In genomic region chr21:42117229-42118048, GRCh38 we compare ENCODE assay signal across 8 cellular contexts. TPM values are rescaled to one million over a fixed set of nuclear protein-coding genes. Genes with fewer than 3 reads are reported as not detected.
DNase-seq lines count a peak whose midpoint lies in the region; ATAC-seq and TF ChIP-seq lines count a peak whose summit lies in the region.

No MANE protein-coding gene starts in this region.

- no peak overlapping the region for H2AFZ ChIP-seq in hepatocyte
- H2AFZ ChIP-seq in smooth muscle cell (ENCODE audit: low read depth), result no peak overlapping the region

- ATAC-seq in GM19463 (IDR thresholded peaks at IDR 0.05; ENCODE audit: unreplicated experiment) (peak; percentile 46), GM18861 (IDR thresholded peaks at IDR 0.05; ENCODE audit: unreplicated experiment) (no peak)

- no peaks in the 10 kb centered on the region for H3K9me2 ChIP-seq in hepatocyte (replicated peaks; ENCODE audit: insufficient read depth)

- H3F3A ChIP-seq in smooth muscle cell (ENCODE audit: low read depth), result no peaks in the 10 kb centered on the region

- H3K4me1 ChIP-seq in BE2C, result no peaks in the 10 kb centered on the region
- H3K4me1 ChIP-seq in hepatocyte (ENCODE audit: insufficient read depth), result no peaks in the 10 kb centered on the region
- H3K4me1 ChIP-seq in smooth muscle cell (ENCODE audit: low read depth), result no peaks in the 10 kb centered on the region

- H3K36me3 ChIP-seq in BE2C, result no peaks in the 10 kb centered on the region
- H3K36me3 ChIP-seq in hepatocyte (replicated peaks; ENCODE audit: insufficient read depth, low read depth), result no peaks in the 10 kb centered on the region
- H3K36me3 ChIP-seq in smooth muscle cell (ENCODE audit: low read depth), result no peaks in the 10 kb centered on the region

- TF ChIP-seq CTCF in BE2C (IDR thresholded peaks at IDR 0.05; ENCODE audit: low read depth, low read length), result peak; percentile 97
- TF ChIP-seq CTCF in hepatocyte (IDR thresholded peaks at IDR 0.05; ENCODE audit: poor library complexity), result peak; percentile 92
- TF ChIP-seq CTCF in smooth muscle cell (IDR thresholded peaks at IDR 0.05; ENCODE audit: borderline replicate concordance, insufficient read depth, poor library complexity, severe bottlenecking), result peak; percentile 91

- H3K79me2 ChIP-seq in hepatocyte, result no peaks in the 10 kb centered on the region
- H3K79me2 ChIP-seq in smooth muscle cell (ENCODE audit: low read depth), result no peaks in the 10 kb centered on the region

- peak overlapping the region; percentile 21; the same call in 1 of the 2 replicates for H3K4me3 ChIP-seq in BE2C (ENCODE audit: low read depth, low read length)
- no peak overlapping the region for H3K4me3 ChIP-seq in hepatocyte
- no peak overlapping the region for H3K4me3 ChIP-seq in smooth muscle cell

- H3K27ac ChIP-seq in hepatocyte (no peak overlapping the region), smooth muscle cell (ENCODE audit: low read depth) (peak overlapping the region; percentile 70)

- peak overlapping the region; percentile 50 for H3K9ac ChIP-seq in smooth muscle cell (ENCODE audit: low read depth)

- DNase-seq in BE2C, result peak; percentile 73
- peak; percentile 41 for DNase-seq in NCI-H1436 treated with DMSO at 0.1 percent for 48 hours (lab: John Stamatoyannopoulos, UW)
- DNase-seq in T-helper 22 cell (ENCODE audit: low read depth), result peak; percentile 18
- peak in 55 of 58 donors; percentile 16 to 86 (median 61) for DNase-seq in anterior cingulate cortex (lab: John Stamatoyannopoulos, UW)
- peak; percentile 87 for DNase-seq in hepatocyte (ENCODE audit: low spot score)
- DNase-seq in smooth muscle cell (lab: John Stamatoyannopoulos, UW; ENCODE audit: unreplicated experiment), result peak; percentile 64

- peak overlapping the region; percentile 55 for H3K4me2 ChIP-seq in hepatocyte
- H3K4me2 ChIP-seq in smooth muscle cell, result peak overlapping the region; percentile 63

- WGBS in hepatocyte (ENCODE audit: low lambda C conversion rate, missing lambda C conversion rate), result 46% methylated on average over 18 of the region's 18 CpGs
- 45% methylated on average over 18 of the region's 18 CpGs for WGBS in smooth muscle cell (ENCODE audit: low lambda C conversion rate)

- no peaks in the 10 kb centered on the region for H4K20me1 ChIP-seq in hepatocyte (ENCODE audit: insufficient read depth, poor library complexity, severe bottlenecking)
- no peaks in the 10 kb centered on the region for H4K20me1 ChIP-seq in smooth muscle cell (ENCODE audit: low read depth)

- no peaks in the 10 kb centered on the region for H3K9me3 ChIP-seq in BE2C
- no peaks in the 10 kb centered on the region for H3K9me3 ChIP-seq in hepatocyte (ENCODE audit: low read depth)
- H3K9me3 ChIP-seq in smooth muscle cell (replicated peaks; ENCODE audit: low read depth), result no peaks in the 10 kb centered on the region

- peaks cover 24% of the 10 kb centered on the region for H3K27me3 ChIP-seq in BE2C
- H3K27me3 ChIP-seq in hepatocyte, result peaks cover 5% of the 10 kb centered on the region
- H3K27me3 ChIP-seq in smooth muscle cell (ENCODE audit: low read depth), result peaks cover 30% of the 10 kb centered on the region

RNA-seq across cellular contexts. Expression of gene UMODL1, which starts 46.3 kb away (rescaled TPM):
- not detected for polyA plus RNA-seq in BE2C (2012; ENCODE audit: insufficient read depth, insufficient read length, low read depth)
- total RNA-seq in hepatocyte (0.16 and 0.47 TPM in 2 replicates), smooth muscle cell (not detected in 2 replicates)
- polyA plus RNA-seq in hepatocyte (0.15 TPM in 1 of 2 replicates, not detected in the other), smooth muscle cell (0.14 TPM in 1 of 2 replicates, not detected in the other)

Comparison
In these comparisons a context has a peak if more than half of its experiments do, and no peak if none do; other contexts are left out.
1. DNase-seq: peak in every context shown above with its lines; median percentile 87 in hepatocyte; 73 in BE2C; 64 in smooth muscle cell; 61 in anterior cingulate cortex; 41 in NCI-H1436 treated with DMSO at 0.1 percent for 48 hours; 18 in T-helper 22 cell.